In the genomic region with DNA sequence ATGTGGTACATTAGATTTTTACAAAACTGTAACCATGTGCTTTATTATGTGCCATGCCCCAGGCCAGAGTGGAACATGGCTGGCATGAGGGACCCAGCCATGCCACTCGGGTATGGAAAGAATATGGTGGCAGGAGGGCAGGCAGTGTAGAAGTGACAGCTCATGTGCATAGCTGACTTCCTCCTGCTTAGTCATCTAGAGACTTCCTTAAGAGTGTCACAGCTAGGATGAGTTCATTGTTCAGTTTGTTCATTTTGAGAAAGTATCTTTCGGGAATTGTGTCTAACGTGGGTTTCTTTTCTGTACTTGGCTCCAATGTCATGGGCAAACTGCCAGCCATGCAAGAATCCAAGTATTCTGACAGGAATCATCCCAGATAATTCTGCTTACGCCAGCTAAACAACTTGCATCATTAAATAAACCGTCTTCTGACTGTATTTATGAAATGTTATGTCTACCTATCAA, we compare ENCODE assay signal across 8 cellular contexts.
DNase-seq lines count a peak whose midpoint lies in the region; ATAC-seq, FAIRE-seq and TF ChIP-seq lines count a peak whose summit lies in the region.

No MANE protein-coding gene starts in this region.

- peaks cover 49% of the 10 kb centered on the region for H3K36me3 Mint-ChIP-seq in activated CD8-positive, alpha-beta T cell treated with anti-CD3 and anti-CD28 coated beads for 36 hours (ENCODE audit: low read depth)

- no peak overlapping the region for H3K4me3 Mint-ChIP-seq in activated CD8-positive, alpha-beta T cell treated with anti-CD3 and anti-CD28 coated beads for 36 hours

- peak; percentile 60 for ATAC-seq in HG02981 (IDR thresholded peaks at IDR 0.05; ENCODE audit: unreplicated experiment)
- peak; percentile 85 for ATAC-seq in activated CD8-positive, alpha-beta T cell treated with anti-CD3 and anti-CD28 coated beads for 36 hours
- ATAC-seq in left ventricle myocardium superior: peak; percentile 64

- H3K27me3 Mint-ChIP-seq in activated CD8-positive, alpha-beta T cell treated with anti-CD3 and anti-CD28 coated beads for 36 hours: no peaks in the 10 kb centered on the region

- intact Hi-C loops in activated CD8-positive, alpha-beta T cell treated with anti-CD3 and anti-CD28 coated beads for 36 hours (cut with micrococcal nuclease): no loop called here
- intact Hi-C loops in left ventricle myocardium superior (cut with micrococcal nuclease): no loop called here

- TF ChIP-seq POLR2A in GM12891 (IDR thresholded peaks at IDR 0.05; ENCODE audit: low read depth, low read length): no peak

- FAIRE-seq in GM12891 (lab: Jason Lieb, UNC) (no peak), HTR-8/SVneo (lab: Jason Lieb, UNC) (no peak)

- no peak for DNase-seq in GM12891 (ENCODE audit: insufficient read length, low spot score)
- peak; percentile 47 for DNase-seq in activated CD8-positive, alpha-beta T cell treated with anti-CD3 and anti-CD28 coated beads for 36 hours
- DNase-seq in left ventricle myocardium superior: peak; percentile 61
- DNase-seq in stimulated activated CD8-positive, alpha-beta memory T cell treated with anti-CD3 and anti-CD28 coated beads, Interleukin-4, amount 100 ng/mL, for 48 hours: peak; percentile 42
- no peak for DNase-seq in NCI-H2081 treated with DMSO at 0.1 percent for 48 hours (lab: John Stamatoyannopoulos, UW)
- DNase-seq in HTR-8/SVneo (ENCODE audit: insufficient read length, low spot score): no peak
- no peak for DNase-seq in NCI-H1048 (lab: John Stamatoyannopoulos, UW)

- TF ChIP-seq CTCF in activated CD8-positive, alpha-beta T cell treated with anti-CD3 and anti-CD28 coated beads for 36 hours (IDR thresholded peaks at IDR 0.05): no peak

- POLR2A ChIA-PET in activated CD8-positive, alpha-beta T cell treated with anti-CD3 and anti-CD28 coated beads for 36 hours (lab: Charles Lee): interaction anchor here (1.3 to 1.6 kb wide), 2 partner anchors 24 to 28 kb away, joined by 3 to 6 read pairs; no protein-coding TSS in a partner anchor

- no peaks in the 10 kb centered on the region for H3K9me3 Mint-ChIP-seq in activated CD8-positive, alpha-beta T cell treated with anti-CD3 and anti-CD28 coated beads for 36 hours

- H3K4me1 Mint-ChIP-seq in activated CD8-positive, alpha-beta T cell treated with anti-CD3 and anti-CD28 coated beads for 36 hours (ENCODE audit: low read depth): peaks cover 64% of the 10 kb centered on the region

- CTCF ChIA-PET in activated CD8-positive, alpha-beta T cell treated with anti-CD3 and anti-CD28 coated beads for 36 hours (lab: Charles Lee): interaction anchor here (1.1 kb wide), 1 partner anchor 29 kb away, joined by 3 read pairs; no protein-coding TSS in a partner anchor

- peak overlapping the region; percentile 62 for H3K27ac Mint-ChIP-seq in activated CD8-positive, alpha-beta T cell treated with anti-CD3 and anti-CD28 coated beads for 36 hours

TF ChIP-seq in GM12891, 5 proteins besides CTCF, POLR2A, EP300 and RAD21:
- peak; percentile 25; the same call in 1 of the 2 replicates for TF ChIP-seq SPI1 (IDR thresholded peaks at IDR 0.05; ENCODE audit: low read depth, low read length)
- no peak for TF ChIP-seq POU2F2 (IDR thresholded peaks at IDR 0.05; ENCODE audit: low read depth, low read length)
- no peak for TF ChIP-seq PAX5 (IDR thresholded peaks at IDR 0.05; ENCODE audit: insufficient read depth, low read length, severe bottlenecking)
- TF ChIP-seq POLR2AphosphoS5 (IDR thresholded peaks at IDR 0.05; ENCODE audit: low read depth, low read length): no peak
- TF ChIP-seq TAF1 (IDR thresholded peaks at IDR 0.05; ENCODE audit: low read depth, low read length): no peak
TF ChIP-seq in GM12891: peak in this region for 1.

Comparison
In these comparisons a context has a peak if more than half of its experiments do, and no peak if none do; other contexts are left out.
1. DNase-seq: peak in activated CD8-positive, alpha-beta T cell treated with anti-CD3 and anti-CD28 coated beads for 36 hours (single experiment), left ventricle myocardium superior (single experiment) and stimulated activated CD8-positive, alpha-beta memory T cell treated with anti-CD3 and anti-CD28 coated beads, Interleukin-4, amount 100 ng/mL, for 48 hours (single experiment); none in GM12891 (single experiment), NCI-H2081 treated with DMSO at 0.1 percent for 48 hours (single experiment), HTR-8/SVneo (single experiment) and NCI-H1048 (single experiment).
2. Peak in every context shown above with its lines, with median percentiles within 50 percentile points of each other: ATAC-seq.